In genomic region chrX:41050359-41050758, GRCh38 we compare ENCODE assay signal across 1 cellular context.
TF ChIP-seq lines count a peak whose summit lies in the region.

No MANE protein-coding gene starts in this region.

TF ChIP-seq in HepG2, 621 proteins besides CTCF, POLR2A, EP300 and RAD21 (continued from another document):
- TF ChIP-seq ZBED4 (CRISPR knock-in tag; IDR thresholded peaks at IDR 0.05; ENCODE audit: borderline replicate concordance) (no peak), ZNF33A (CRISPR knock-in tag; IDR thresholded peaks at IDR 0.05; ENCODE audit: borderline replicate concordance) (no peak), ZNF552 (CRISPR knock-in tag; IDR thresholded peaks at IDR 0.05; ENCODE audit: borderline replicate concordance) (no peak), TEF (CRISPR knock-in tag; IDR thresholded peaks at IDR 0.05) (no peak), ZBTB49 (CRISPR knock-in tag; IDR thresholded peaks at IDR 0.05; ENCODE audit: borderline replicate concordance) (no peak), ZNF577 (CRISPR knock-in tag; IDR thresholded peaks at IDR 0.05; ENCODE audit: borderline replicate concordance, low read depth) (no peak), ZNF460 (CRISPR knock-in tag; IDR thresholded peaks at IDR 0.05; ENCODE audit: borderline replicate concordance) (no peak), ZFP36L2 (CRISPR knock-in tag; IDR thresholded peaks at IDR 0.05) (no peak), SP140L (CRISPR knock-in tag; IDR thresholded peaks at IDR 0.05; ENCODE audit: borderline replicate concordance) (no peak), YEATS2 (CRISPR knock-in tag; IDR thresholded peaks at IDR 0.05; ENCODE audit: borderline replicate concordance) (no peak), ZSCAN29 (CRISPR knock-in tag; conservative IDR thresholded peaks at IDR 0.05) (no peak), SPEN (CRISPR knock-in tag; IDR thresholded peaks at IDR 0.05; ENCODE audit: low read depth) (no peak), TFAP4 (IDR thresholded peaks at IDR 0.05; ENCODE audit: borderline replicate concordance, low read depth) (no peak), HNRNPLL (IDR thresholded peaks at IDR 0.05; ENCODE audit: low read depth, low read length, poor library complexity, severe bottlenecking) (no peak), ZNF382 (CRISPR knock-in tag; IDR thresholded peaks at IDR 0.05; ENCODE audit: borderline replicate concordance) (no peak)
